ENCODE assay signal across 8 cellular contexts in the genomic region with DNA sequence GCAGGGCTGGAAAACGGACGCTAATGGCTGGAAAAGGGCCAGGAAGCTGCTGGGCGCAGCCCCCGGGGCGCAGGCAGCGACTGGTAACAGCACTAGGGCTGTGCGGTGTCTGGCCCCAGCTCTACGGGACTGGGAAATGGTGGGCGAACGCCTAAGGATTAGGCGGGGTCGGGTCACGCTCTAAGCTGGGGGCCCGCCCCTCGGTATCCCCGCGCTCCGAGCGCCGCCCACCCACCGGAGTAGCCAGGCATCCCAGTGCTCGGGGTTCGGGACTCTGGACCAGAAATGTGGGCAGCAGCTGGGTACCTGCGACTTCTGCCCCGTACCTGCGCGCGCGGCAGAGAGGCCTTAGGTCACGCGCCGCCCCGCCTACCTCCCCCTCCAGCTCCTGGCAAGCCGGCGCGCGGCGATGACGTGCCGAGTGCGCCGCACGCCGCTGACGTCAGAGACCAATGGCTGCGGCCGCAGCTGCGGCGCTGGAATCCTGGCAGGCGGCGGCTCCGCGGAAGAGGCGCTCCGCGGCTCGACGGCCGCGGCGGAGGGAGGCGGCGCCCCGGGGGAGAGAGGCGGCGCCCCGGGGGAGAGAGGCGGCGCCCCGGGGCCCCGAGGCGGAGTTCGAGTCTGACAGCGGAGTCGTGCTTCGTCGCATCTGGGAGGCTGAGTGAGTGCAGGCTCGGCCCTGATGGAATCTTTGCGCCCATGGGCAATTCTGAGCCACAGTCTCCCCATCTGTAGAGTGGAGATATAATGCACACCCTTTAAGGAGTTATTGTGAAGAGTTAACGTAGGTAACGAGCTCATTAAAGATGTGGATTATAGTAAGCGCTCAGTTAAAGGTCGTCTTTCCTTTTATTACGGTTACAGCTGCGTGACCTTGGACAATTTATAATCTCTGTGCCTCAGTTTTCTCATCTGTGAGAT. TPM values are rescaled to one million over a fixed set of nuclear protein-coding genes. Genes with fewer than 3 reads are reported as not detected.
A peak's percentile ranks its signal among the peaks of the same experiment; 100 is the strongest.
DNase-seq lines count a peak whose midpoint lies in the region; ATAC-seq and TF ChIP-seq lines count a peak whose summit lies in the region.

A gene (minus strand): TSS at position 345 of the 921 bp plus-strand sequence. CDS start 2,021 bp downstream, outside the sequence.
A gene with protein sequence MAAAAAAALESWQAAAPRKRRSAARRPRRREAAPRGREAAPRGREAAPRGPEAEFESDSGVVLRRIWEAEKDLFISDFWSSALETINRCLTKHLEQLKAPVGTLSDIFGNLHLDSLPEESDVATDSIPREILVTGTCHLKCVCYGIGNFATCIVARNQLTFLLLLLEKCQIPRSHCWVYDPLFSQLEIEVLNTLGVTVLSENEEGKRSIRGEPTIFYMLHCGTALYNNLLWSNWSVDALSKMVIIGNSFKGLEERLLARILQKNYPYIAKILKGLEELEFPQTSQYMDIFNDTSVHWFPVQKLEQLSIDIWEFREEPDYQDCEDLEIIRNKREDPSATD (plus strand): TSS at position 439 of the 921 bp plus-strand sequence. CDS start 14 bp downstream, at position 453.

- peak within 1 kb of the TSS; percentile 82 to 93 for H3K27ac ChIP-seq in liver (ENCODE audit: low read depth in 1 of 2, low read length in 2 of 2)

- TF ChIP-seq CTCF in BE2C (IDR thresholded peaks at IDR 0.05; ENCODE audit: low read depth, low read length) = no peak
- no peak for TF ChIP-seq CTCF in liver (IDR thresholded peaks at IDR 0.05; ENCODE audit: low read depth, low read length, missing input control)

- ATAC-seq in GM19324 (IDR thresholded peaks at IDR 0.05; ENCODE audit: low FRiP score, unreplicated experiment) (peak; percentile 82), HG03460 (IDR thresholded peaks at IDR 0.05; ENCODE audit: unreplicated experiment) (peak; percentile 62)

- peak within 1 kb of the TSS; percentile 92 to 93 for H3K9ac ChIP-seq in liver (ENCODE audit: low read depth in 1 of 2, low read length in 2 of 2)

- no peak for TF ChIP-seq RAD21 in liver (IDR thresholded peaks at IDR 0.05)

- DNase-seq in BE2C = peak; percentile 92
- DNase-seq in NCI-H69 (lab: John Stamatoyannopoulos, UW) = peak; percentile 98
- DNase-seq in activated CD4-positive, alpha-beta T cell treated with anti-CD3 and anti-CD28 coated beads, Interleukin-2, amount 50 U/mL, for 24 hours (ENCODE audit: low read depth in 1 of 2, low spot score in 1 of 2) = peak; percentile 84 to 88
- peak; percentile 75 to 94 for DNase-seq in dermis microvascular lymphatic vessel endothelial cell (ENCODE audit: low read depth in 2 of 2)
- peak; percentile 90 for DNase-seq in stimulated activated CD4-positive, alpha-beta T cell treated with anti-CD3 and anti-CD28 coated beads, Interleukin-4, amount 100 ng/mL, for 24 hours

- H3K27me3 ChIP-seq in BE2C (no peaks in the 10 kb centered on the region), liver (ENCODE audit: control insufficient read depth in 4 of 4, insufficient read depth in 4 of 4, low read length in 3 of 4) (no peaks in the 10 kb centered on the region)

- WGBS in liver = 1% methylated on average over 85 of the region's 85 CpGs

- H3K4me1 ChIP-seq in BE2C (peaks cover 2% of the 10 kb centered on the region; the same call in 1 of the 2 replicates), liver (ENCODE audit: control insufficient read depth in 4 of 4, insufficient read depth in 4 of 4, low read length in 3 of 4) (peaks cover 3 to 60% (median 52%) of the 10 kb centered on the region in 4 donors)

- H3K36me3 ChIP-seq in BE2C = peaks cover 15% of the 10 kb centered on the region
- peaks cover 0 to 8% (median 7%) of the 10 kb centered on the region in 4 donors for H3K36me3 ChIP-seq in liver (ENCODE audit: control insufficient read depth in 4 of 4, insufficient read depth in 3 of 4, low read depth in 1 of 4, low read length in 3 of 4)

- H3K9me3 ChIP-seq in BE2C (no peaks in the 10 kb centered on the region), liver (ENCODE audit: control insufficient read depth in 4 of 4, low read length in 3 of 4) (no peaks in the 10 kb centered on the region)

- H3K4me3 ChIP-seq in BE2C (ENCODE audit: low read depth, low read length) (peak within 1 kb of the TSS; percentile 67), liver (ENCODE audit: low read depth in 1 of 3, low read length in 3 of 3) (peak within 1 kb of the TSS; percentile 87 to 100 (median 88))

TF ChIP-seq in liver, 16 proteins besides CTCF, POLR2A, EP300 and RAD21:
- TF ChIP-seq JUND (IDR thresholded peaks at IDR 0.05) = peak in 1 of 2 donors; percentile 33
- TF ChIP-seq, protein P1, sequence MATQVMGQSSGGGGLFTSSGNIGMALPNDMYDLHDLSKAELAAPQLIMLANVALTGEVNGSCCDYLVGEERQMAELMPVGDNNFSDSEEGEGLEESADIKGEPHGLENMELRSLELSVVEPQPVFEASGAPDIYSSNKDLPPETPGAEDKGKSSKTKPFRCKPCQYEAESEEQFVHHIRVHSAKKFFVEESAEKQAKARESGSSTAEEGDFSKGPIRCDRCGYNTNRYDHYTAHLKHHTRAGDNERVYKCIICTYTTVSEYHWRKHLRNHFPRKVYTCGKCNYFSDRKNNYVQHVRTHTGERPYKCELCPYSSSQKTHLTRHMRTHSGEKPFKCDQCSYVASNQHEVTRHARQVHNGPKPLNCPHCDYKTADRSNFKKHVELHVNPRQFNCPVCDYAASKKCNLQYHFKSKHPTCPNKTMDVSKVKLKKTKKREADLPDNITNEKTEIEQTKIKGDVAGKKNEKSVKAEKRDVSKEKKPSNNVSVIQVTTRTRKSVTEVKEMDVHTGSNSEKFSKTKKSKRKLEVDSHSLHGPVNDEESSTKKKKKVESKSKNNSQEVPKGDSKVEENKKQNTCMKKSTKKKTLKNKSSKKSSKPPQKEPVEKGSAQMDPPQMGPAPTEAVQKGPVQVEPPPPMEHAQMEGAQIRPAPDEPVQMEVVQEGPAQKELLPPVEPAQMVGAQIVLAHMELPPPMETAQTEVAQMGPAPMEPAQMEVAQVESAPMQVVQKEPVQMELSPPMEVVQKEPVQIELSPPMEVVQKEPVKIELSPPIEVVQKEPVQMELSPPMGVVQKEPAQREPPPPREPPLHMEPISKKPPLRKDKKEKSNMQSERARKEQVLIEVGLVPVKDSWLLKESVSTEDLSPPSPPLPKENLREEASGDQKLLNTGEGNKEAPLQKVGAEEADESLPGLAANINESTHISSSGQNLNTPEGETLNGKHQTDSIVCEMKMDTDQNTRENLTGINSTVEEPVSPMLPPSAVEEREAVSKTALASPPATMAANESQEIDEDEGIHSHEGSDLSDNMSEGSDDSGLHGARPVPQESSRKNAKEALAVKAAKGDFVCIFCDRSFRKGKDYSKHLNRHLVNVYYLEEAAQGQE (IDR thresholded peaks at IDR 0.05) = no peak
- TF ChIP-seq, protein P2, sequence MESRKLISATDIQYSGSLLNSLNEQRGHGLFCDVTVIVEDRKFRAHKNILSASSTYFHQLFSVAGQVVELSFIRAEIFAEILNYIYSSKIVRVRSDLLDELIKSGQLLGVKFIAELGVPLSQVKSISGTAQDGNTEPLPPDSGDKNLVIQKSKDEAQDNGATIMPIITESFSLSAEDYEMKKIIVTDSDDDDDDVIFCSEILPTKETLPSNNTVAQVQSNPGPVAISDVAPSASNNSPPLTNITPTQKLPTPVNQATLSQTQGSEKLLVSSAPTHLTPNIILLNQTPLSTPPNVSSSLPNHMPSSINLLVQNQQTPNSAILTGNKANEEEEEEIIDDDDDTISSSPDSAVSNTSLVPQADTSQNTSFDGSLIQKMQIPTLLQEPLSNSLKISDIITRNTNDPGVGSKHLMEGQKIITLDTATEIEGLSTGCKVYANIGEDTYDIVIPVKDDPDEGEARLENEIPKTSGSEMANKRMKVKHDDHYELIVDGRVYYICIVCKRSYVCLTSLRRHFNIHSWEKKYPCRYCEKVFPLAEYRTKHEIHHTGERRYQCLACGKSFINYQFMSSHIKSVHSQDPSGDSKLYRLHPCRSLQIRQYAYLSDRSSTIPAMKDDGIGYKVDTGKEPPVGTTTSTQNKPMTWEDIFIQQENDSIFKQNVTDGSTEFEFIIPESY (IDR thresholded peaks at IDR 0.05) = no peak
- no peak for TF ChIP-seq FOXA1 (IDR thresholded peaks at IDR 0.05)
- TF ChIP-seq NR2F2 (IDR thresholded peaks at IDR 0.05) = peak; percentile 22
- no peak for TF ChIP-seq TAF1 (conservative IDR thresholded peaks at IDR 0.05)
- TF ChIP-seq SP1 (IDR thresholded peaks at IDR 0.05) = peak; percentile 50
- no peak for TF ChIP-seq FOXA2 (IDR thresholded peaks at IDR 0.05)
- TF ChIP-seq HNF4G (IDR thresholded peaks at IDR 0.05) = no peak
- peak; percentile 95 for TF ChIP-seq YY1 (IDR thresholded peaks at IDR 0.05)
- no peak for TF ChIP-seq HNF4A (conservative IDR thresholded peaks at IDR 0.05)
- TF ChIP-seq, protein P3, sequence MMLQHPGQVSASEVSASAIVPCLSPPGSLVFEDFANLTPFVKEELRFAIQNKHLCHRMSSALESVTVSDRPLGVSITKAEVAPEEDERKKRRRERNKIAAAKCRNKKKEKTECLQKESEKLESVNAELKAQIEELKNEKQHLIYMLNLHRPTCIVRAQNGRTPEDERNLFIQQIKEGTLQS (IDR thresholded peaks at IDR 0.05) = no peak
- TF ChIP-seq, protein P4, sequence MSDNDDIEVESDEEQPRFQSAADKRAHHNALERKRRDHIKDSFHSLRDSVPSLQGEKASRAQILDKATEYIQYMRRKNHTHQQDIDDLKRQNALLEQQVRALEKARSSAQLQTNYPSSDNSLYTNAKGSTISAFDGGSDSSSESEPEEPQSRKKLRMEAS (IDR thresholded peaks at IDR 0.05) = peak; percentile 4
- peak in 1 of 2 donors; percentile 71 for TF ChIP-seq EGR1 (IDR thresholded peaks at IDR 0.05; ENCODE audit: low read depth in 2 of 2)
- TF ChIP-seq RXRA (IDR thresholded peaks at IDR 0.05) = no peak
- TF ChIP-seq GABPA (IDR thresholded peaks at IDR 0.05 in 1 of 2, conservative IDR thresholded peaks at IDR 0.05 in 1 of 2) = peak in 1 of 2 donors; percentile 80

RNA-seq across cellular contexts. Expression of the first gene that starts in this region (rescaled TPM):
- polyA plus RNA-seq in BE2C (2012; ENCODE audit: insufficient read depth, insufficient read length, low read depth) = 32.5 TPM
- total RNA-seq in dermis microvascular lymphatic vessel endothelial cell = 11.6 and 15.2 TPM in 2 replicates
- 10 to 100 TPM; 13.6 to 26.2 TPM for total RNA-seq in liver
- polyA plus RNA-seq in liver = 10 to 100 TPM in 1 of 2 donors, 1 to 10 TPM in 1; 5.4 to 11.6 TPM

RNA-seq across cellular contexts. Expression of the second gene that starts in this region (rescaled TPM):
- 20.7 TPM for polyA plus RNA-seq in BE2C (2012; ENCODE audit: insufficient read depth, insufficient read length, low read depth)
- total RNA-seq in dermis microvascular lymphatic vessel endothelial cell (9.2 and 15.4 TPM in 2 replicates), liver (10 to 100 TPM; 15.1 to 18.6 TPM)
- 10 to 100 TPM in 1 of 2 donors, 1 to 10 TPM in 1; 8.7 to 12.2 TPM for polyA plus RNA-seq in liver

Comparison
In these comparisons a context has a peak if more than half of its experiments do, and no peak if none do; other contexts are left out.
1. Peak in every context shown above with its lines: DNase-seq, ATAC-seq, H3K4me3 ChIP-seq and H3K27ac ChIP-seq.